In genomic region chr6:36360241-36361054, GRCh38 we compare ENCODE assay signal across 1 cellular context.
TF ChIP-seq lines count a peak whose summit lies in the region.

No MANE protein-coding gene starts in this region.

TF ChIP-seq in K562, 482 proteins besides CTCF, POLR2A, EP300 and RAD21 (continued from another document):
- TF ChIP-seq MNT (conservative IDR thresholded peaks at IDR 0.05) (0 out of 4 replicates have a peak, but pooled peaks of 1 of the 2 experiments have one; percentile 16), SETDB1 (IDR thresholded peaks at IDR 0.05; ENCODE audit: low read length) (peak; percentile 26), C11orf30 (IDR thresholded peaks at IDR 0.05; ENCODE audit: low read depth) (no peak), ESRRB (CRISPR knock-in tag; IDR thresholded peaks at IDR 0.05; ENCODE audit: borderline replicate concordance) (no peak), HDAC1 (IDR thresholded peaks at IDR 0.05) (no peak), ZNF449 (CRISPR knock-in tag; IDR thresholded peaks at IDR 0.05) (no peak), COPS2 (conservative IDR thresholded peaks at IDR 0.05) (no peak), SOX6 (IDR thresholded peaks at IDR 0.05) (0 out of 2 replicates have a peak, but pooled peaks have one; percentile 25), TSHZ1 (CRISPR knock-in tag; IDR thresholded peaks at IDR 0.05) (no peak), ZNF384 (IDR thresholded peaks at IDR 0.05; ENCODE audit: low read depth, low read length) (0 out of 2 replicates have a peak, but pooled peaks have one; percentile 15), RUNX1 (IDR thresholded peaks at IDR 0.05; ENCODE audit: low read depth) (no peak), FOXM1 (IDR thresholded peaks at IDR 0.05; ENCODE audit: low read depth) (no peak), FOXM1 (CRISPR knock-in tag; IDR thresholded peaks at IDR 0.05; ENCODE audit: low read depth) (no peak)
